In the genomic region with DNA sequence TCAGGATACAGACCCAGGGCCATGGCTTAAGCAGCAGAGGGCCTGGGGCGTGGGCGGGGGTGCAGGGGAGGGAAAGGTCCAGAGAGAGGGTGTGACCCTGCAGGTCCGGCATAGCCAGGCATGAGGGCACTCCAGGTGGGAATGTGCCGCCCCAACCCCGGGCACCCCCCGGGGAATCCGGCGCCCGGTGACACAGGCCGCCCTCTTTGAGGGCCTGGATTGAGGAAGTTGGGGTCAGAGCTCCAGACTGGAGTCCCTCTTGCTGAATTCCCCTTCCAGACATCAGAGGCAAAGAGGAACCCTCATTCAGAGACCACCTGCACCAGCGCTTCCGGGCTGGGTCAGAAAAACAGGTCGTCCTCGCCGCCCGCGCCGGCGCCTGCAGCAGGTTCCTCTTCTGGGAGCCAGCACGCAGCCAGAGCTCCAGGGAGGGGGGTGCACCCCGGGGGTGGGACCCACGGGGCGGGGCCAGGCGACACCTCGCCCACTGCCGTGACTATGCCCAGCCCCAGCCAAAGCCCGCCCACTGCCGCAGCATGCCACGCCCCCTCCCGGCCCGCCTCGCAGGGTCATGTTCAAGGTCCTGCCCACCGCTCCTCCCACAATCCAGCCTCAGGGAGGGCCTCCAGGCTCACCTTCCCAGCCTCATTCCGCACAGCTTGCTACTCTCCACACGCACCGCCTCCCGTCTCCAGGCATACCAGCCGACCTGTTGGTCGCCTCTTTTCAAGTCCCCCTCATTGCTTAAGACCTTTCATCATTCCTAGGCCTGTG, we compare ENCODE assay signal across 1 cellular context.
TF ChIP-seq lines count a peak whose summit lies in the region.

No MANE protein-coding gene starts in this region.

TF ChIP-seq in HepG2, 621 proteins besides CTCF, POLR2A, EP300 and RAD21 (continued from another document and continues in another):
- TF ChIP-seq, protein P1, sequence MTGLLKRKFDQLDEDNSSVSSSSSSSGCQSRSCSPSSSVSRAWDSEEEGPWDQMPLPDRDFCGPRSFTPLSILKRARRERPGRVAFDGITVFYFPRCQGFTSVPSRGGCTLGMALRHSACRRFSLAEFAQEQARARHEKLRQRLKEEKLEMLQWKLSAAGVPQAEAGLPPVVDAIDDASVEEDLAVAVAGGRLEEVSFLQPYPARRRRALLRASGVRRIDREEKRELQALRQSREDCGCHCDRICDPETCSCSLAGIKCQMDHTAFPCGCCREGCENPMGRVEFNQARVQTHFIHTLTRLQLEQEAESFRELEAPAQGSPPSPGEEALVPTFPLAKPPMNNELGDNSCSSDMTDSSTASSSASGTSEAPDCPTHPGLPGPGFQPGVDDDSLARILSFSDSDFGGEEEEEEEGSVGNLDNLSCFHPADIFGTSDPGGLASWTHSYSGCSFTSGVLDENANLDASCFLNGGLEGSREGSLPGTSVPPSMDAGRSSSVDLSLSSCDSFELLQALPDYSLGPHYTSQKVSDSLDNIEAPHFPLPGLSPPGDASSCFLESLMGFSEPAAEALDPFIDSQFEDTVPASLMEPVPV (CRISPR knock-in tag; IDR thresholded peaks at IDR 0.05), result no peak
- TF ChIP-seq, protein P2, sequence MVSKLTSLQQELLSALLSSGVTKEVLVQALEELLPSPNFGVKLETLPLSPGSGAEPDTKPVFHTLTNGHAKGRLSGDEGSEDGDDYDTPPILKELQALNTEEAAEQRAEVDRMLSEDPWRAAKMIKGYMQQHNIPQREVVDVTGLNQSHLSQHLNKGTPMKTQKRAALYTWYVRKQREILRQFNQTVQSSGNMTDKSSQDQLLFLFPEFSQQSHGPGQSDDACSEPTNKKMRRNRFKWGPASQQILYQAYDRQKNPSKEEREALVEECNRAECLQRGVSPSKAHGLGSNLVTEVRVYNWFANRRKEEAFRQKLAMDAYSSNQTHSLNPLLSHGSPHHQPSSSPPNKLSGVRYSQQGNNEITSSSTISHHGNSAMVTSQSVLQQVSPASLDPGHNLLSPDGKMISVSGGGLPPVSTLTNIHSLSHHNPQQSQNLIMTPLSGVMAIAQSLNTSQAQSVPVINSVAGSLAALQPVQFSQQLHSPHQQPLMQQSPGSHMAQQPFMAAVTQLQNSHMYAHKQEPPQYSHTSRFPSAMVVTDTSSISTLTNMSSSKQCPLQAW (CRISPR knock-in tag; IDR thresholded peaks at IDR 0.05), result no peak; the same call in 1 of the 2 replicates
- TF ChIP-seq TMF1 (CRISPR knock-in tag; IDR thresholded peaks at IDR 0.05; ENCODE audit: low read depth) (no peak), ZFP36L1 (CRISPR knock-in tag; IDR thresholded peaks at IDR 0.05) (no peak), SOX13 (IDR thresholded peaks at IDR 0.05) (no peak), SOX13 (CRISPR knock-in tag; conservative IDR thresholded peaks at IDR 0.05 in 1 of 2, IDR thresholded peaks at IDR 0.05 in 1 of 2) (peak in 1 of 2 experiments; percentile 66; a peak in 2 of 4 replicates), ZNF224 (CRISPR knock-in tag; IDR thresholded peaks at IDR 0.05) (no peak), NFE2L1 (CRISPR knock-in tag; IDR thresholded peaks at IDR 0.05; ENCODE audit: borderline replicate concordance) (no peak), ZFP1 (CRISPR knock-in tag; IDR thresholded peaks at IDR 0.05) (no peak), SMAD1 (CRISPR knock-in tag; IDR thresholded peaks at IDR 0.05; ENCODE audit: borderline replicate concordance, low read depth) (peak; percentile 9; the same call in 1 of the 2 replicates), MAFF (IDR thresholded peaks at IDR 0.05; ENCODE audit: low read depth, low read length) (no peak), ZBTB42 (CRISPR knock-in tag; IDR thresholded peaks at IDR 0.05) (no peak), SCMH1 (CRISPR knock-in tag; IDR thresholded peaks at IDR 0.05; ENCODE audit: borderline replicate concordance) (no peak), CEBPB (IDR thresholded peaks at IDR 0.05; ENCODE audit: borderline replicate concordance, low read depth, low read length) (0 out of 2 replicates have a peak, but pooled peaks have one; percentile 4), HCFC1 (IDR thresholded peaks at IDR 0.05; ENCODE audit: low read depth, low read length) (no peak), SMYD3 (CRISPR knock-in tag; IDR thresholded peaks at IDR 0.05) (no peak), ZNF775 (CRISPR knock-in tag; IDR thresholded peaks at IDR 0.05; ENCODE audit: borderline replicate concordance) (no peak), ZNF136 (CRISPR knock-in tag; IDR thresholded peaks at IDR 0.05; ENCODE audit: low read depth) (no peak), ZNF75D (CRISPR knock-in tag; IDR thresholded peaks at IDR 0.05; ENCODE audit: borderline replicate concordance) (no peak), JDP2 (CRISPR knock-in tag; IDR thresholded peaks at IDR 0.05; ENCODE audit: borderline replicate concordance) (no peak), NPAS2 (CRISPR knock-in tag; IDR thresholded peaks at IDR 0.05; ENCODE audit: borderline replicate concordance) (no peak), POLR2AphosphoS2 (IDR thresholded peaks at IDR 0.05; ENCODE audit: low read depth, low read length) (no peak), ZNF317 (CRISPR knock-in tag; IDR thresholded peaks at IDR 0.05) (no peak), MTF2 (CRISPR knock-in tag; IDR thresholded peaks at IDR 0.05; ENCODE audit: borderline replicate concordance) (no peak), ZNF781 (CRISPR knock-in tag; IDR thresholded peaks at IDR 0.05; ENCODE audit: borderline replicate concordance, not compliant biosample characterization) (no peak), ZHX2 (IDR thresholded peaks at IDR 0.05; ENCODE audit: low read depth) (no peak; the same call in 1 of the 2 replicates), ZHX2 (CRISPR knock-in tag; IDR thresholded peaks at IDR 0.05; ENCODE audit: borderline replicate concordance) (no peak), ZNF572 (CRISPR knock-in tag; IDR thresholded peaks at IDR 0.05) (no peak), ZFP36 (IDR thresholded peaks at IDR 0.05; ENCODE audit: borderline replicate concordance, low read depth, low read length, partially characterized antibody) (no peak), ZNF282 (IDR thresholded peaks at IDR 0.05; ENCODE audit: partially characterized antibody) (no peak), SETDB1 (CRISPR knock-in tag; IDR thresholded peaks at IDR 0.05; ENCODE audit: borderline replicate concordance) (no peak), ZNF713 (CRISPR knock-in tag; IDR thresholded peaks at IDR 0.05) (no peak), ZBTB7A (CRISPR knock-in tag; IDR thresholded peaks at IDR 0.05) (no peak), NR2F2 (IDR thresholded peaks at IDR 0.05; ENCODE audit: borderline replicate concordance, low read depth) (no peak)
- TF ChIP-seq, protein P3, sequence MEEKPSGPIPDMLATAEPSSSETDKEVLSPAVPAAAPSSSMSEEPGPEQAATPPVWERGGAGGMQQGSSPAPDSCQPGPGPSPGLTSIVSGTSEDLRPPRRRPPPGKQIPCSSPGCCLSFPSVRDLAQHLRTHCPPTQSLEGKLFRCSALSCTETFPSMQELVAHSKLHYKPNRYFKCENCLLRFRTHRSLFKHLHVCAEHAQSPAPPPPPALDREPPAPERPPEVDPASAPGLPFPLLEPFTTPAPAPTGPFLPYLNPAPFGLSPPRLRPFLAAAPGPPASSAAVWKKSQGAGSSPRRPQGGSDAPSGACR (CRISPR knock-in tag; IDR thresholded peaks at IDR 0.05), result no peak
- TF ChIP-seq, protein P4, sequence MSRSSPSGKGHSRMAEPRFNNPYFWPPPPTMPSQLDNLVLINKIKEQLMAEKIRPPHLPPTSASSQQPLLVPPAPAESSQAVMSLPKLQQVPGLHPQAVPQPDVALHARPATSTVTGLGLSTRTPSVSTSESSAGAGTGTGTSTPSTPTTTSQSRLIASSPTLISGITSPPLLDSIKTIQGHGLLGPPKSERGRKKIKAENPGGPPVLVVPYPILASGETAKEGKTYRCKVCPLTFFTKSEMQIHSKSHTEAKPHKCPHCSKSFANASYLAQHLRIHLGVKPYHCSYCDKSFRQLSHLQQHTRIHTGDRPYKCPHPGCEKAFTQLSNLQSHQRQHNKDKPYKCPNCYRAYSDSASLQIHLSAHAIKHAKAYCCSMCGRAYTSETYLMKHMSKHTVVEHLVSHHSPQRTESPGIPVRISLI (CRISPR knock-in tag; IDR thresholded peaks at IDR 0.05; ENCODE audit: borderline replicate concordance), result no peak
- TF ChIP-seq, protein P5, sequence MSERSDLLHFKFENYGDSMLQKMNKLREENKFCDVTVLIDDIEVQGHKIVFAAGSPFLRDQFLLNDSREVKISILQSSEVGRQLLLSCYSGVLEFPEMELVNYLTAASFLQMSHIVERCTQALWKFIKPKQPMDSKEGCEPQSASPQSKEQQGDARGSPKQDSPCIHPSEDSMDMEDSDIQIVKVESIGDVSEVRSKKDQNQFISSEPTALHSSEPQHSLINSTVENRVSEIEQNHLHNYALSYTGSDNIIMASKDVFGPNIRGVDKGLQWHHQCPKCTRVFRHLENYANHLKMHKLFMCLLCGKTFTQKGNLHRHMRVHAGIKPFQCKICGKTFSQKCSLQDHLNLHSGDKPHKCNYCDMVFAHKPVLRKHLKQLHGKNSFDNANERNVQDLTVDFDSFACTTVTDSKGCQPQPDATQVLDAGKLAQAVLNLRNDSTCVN (CRISPR knock-in tag; IDR thresholded peaks at IDR 0.05; ENCODE audit: borderline replicate concordance), result peak; percentile 65; the same call in 1 of the 2 replicates
- TF ChIP-seq, protein P6, sequence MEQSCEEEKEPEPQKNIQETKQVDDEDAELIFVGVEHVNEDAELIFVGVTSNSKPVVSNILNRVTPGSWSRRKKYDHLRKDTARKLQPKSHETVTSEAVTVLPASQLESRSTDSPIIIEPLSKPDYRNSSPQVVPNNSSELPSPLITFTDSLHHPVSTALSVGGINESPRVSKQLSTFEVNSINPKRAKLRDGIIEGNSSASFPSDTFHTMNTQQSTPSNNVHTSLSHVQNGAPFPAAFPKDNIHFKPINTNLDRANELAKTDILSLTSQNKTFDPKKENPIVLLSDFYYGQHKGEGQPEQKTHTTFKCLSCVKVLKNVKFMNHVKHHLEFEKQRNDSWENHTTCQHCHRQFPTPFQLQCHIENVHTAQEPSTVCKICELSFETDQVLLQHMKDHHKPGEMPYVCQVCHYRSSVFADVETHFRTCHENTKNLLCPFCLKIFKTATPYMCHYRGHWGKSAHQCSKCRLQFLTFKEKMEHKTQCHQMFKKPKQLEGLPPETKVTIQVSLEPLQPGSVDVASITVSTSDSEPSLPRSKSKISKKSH (CRISPR knock-in tag; IDR thresholded peaks at IDR 0.05; ENCODE audit: borderline replicate concordance), result no peak
- TF ChIP-seq, protein P7, sequence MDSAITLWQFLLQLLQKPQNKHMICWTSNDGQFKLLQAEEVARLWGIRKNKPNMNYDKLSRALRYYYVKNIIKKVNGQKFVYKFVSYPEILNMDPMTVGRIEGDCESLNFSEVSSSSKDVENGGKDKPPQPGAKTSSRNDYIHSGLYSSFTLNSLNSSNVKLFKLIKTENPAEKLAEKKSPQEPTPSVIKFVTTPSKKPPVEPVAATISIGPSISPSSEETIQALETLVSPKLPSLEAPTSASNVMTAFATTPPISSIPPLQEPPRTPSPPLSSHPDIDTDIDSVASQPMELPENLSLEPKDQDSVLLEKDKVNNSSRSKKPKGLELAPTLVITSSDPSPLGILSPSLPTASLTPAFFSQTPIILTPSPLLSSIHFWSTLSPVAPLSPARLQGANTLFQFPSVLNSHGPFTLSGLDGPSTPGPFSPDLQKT (CRISPR knock-in tag; IDR thresholded peaks at IDR 0.05; ENCODE audit: borderline replicate concordance), result no peak
- TF ChIP-seq, protein P8, sequence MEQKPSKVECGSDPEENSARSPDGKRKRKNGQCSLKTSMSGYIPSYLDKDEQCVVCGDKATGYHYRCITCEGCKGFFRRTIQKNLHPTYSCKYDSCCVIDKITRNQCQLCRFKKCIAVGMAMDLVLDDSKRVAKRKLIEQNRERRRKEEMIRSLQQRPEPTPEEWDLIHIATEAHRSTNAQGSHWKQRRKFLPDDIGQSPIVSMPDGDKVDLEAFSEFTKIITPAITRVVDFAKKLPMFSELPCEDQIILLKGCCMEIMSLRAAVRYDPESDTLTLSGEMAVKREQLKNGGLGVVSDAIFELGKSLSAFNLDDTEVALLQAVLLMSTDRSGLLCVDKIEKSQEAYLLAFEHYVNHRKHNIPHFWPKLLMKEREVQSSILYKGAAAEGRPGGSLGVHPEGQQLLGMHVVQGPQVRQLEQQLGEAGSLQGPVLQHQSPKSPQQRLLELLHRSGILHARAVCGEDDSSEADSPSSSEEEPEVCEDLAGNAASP (CRISPR knock-in tag; IDR thresholded peaks at IDR 0.05; ENCODE audit: borderline replicate concordance), result peak; percentile 93
- TF ChIP-seq, protein P9, sequence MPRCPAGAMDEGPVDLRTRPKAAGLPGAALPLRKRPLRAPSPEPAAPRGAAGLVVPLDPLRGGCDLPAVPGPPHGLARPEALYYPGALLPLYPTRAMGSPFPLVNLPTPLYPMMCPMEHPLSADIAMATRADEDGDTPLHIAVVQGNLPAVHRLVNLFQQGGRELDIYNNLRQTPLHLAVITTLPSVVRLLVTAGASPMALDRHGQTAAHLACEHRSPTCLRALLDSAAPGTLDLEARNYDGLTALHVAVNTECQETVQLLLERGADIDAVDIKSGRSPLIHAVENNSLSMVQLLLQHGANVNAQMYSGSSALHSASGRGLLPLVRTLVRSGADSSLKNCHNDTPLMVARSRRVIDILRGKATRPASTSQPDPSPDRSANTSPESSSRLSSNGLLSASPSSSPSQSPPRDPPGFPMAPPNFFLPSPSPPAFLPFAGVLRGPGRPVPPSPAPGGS (CRISPR knock-in tag; IDR thresholded peaks at IDR 0.05), result no peak
